Comparison of ENCODE assay signal across 20 cellular contexts in the genomic region with DNA sequence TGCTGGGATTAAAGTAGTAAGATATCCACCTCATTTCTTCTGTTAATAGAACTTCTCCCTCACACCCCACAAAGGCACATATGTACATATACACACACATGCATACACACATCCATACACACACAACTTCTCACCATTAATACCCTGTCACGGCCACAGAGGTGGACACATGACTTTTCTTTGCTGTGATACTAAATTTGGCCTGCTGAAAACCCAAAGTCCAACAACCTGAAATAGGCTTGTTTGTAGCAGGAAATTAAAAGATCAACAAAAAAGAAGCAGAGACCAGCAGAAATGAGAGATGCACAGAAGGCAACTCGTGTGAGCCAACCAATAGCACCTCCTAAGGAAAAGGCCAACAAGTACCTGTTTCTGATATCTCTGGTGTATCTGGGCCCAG.
DNase-seq lines count a peak whose midpoint lies in the region; ATAC-seq, FAIRE-seq and TF ChIP-seq lines count a peak whose summit lies in the region.
"Had no signal": no experiment of that assay in that cellular context is flagged by ENCODE, and none has a peak within 500 bp of the region (broad histone marks: within the 10 kb centered on the region; RNA-seq: fewer than 3 reads in every experiment).

No MANE protein-coding gene starts in this region.

- no peaks in the 10 kb centered on the region for H3K27me3 ChIP-seq in right lobe of liver
- H3K27me3 ChIP-seq: BE2C; BLaER1 treated with 17β-estradiol and CSF1 and Interleukin-3, amounts not matched to agents 10 nM and 100 nM had no signal

- H3K36me3 ChIP-seq in right lobe of liver, result no peaks in the 10 kb centered on the region
- H3K36me3 ChIP-seq: BE2C; BLaER1 treated with 17β-estradiol and CSF1 and Interleukin-3, amounts not matched to agents 10 nM and 100 nM had no signal

- CTCF ChIA-PET in GM10248 (lab: Yijun Ruan, JAX), result interaction anchor here (1.6 to 2.4 kb wide), 3 partner anchors 10 to 159 kb away, joined by 3 to 8 read pairs (median 6); no protein-coding TSS in a partner anchor

- peak; percentile 30 for FAIRE-seq in GM12892 (lab: Jason Lieb, UNC)
- no peak for FAIRE-seq in frontal cortex (lab: Jason Lieb, UNC)
- FAIRE-seq: A549, D721Med, GM19239, H1 had no signal

- H3K4me3 ChIP-seq in right lobe of liver, result no peak overlapping the region
- H3K4me3 ChIP-seq: A549; BLaER1 treated with 17β-estradiol and CSF1 and Interleukin-3, amounts not matched to agents 10 nM and 100 nM; GM23248 had no signal

- no peak overlapping the region for H3K27ac ChIP-seq in right lobe of liver
- H3K27ac ChIP-seq: A549; BLaER1 treated with 17β-estradiol and CSF1 and Interleukin-3, amounts not matched to agents 10 nM and 100 nM; GM23248 had no signal

- WGBS in right lobe of liver (ENCODE audit: insufficient coverage, low coverage, low lambda C conversion rate, missing lambda C conversion rate), result 42% methylated on average over 2 of the region's 2 CpGs

- POLR2A ChIA-PET in GM10248 (lab: Yijun Ruan, JAX), result no interaction called here

- H3K4me1 ChIP-seq in right lobe of liver, result no peaks in the 10 kb centered on the region
- H3K4me1 ChIP-seq: A549 had no signal

- intact Hi-C loops in right lobe of liver (cut with DNase I), result no loop called here

- DNase-seq in GM12892 (ENCODE audit: insufficient read length) (no peak), left lobe of liver (ENCODE audit: low spot score) (no peak), right lobe of liver (no peak), GM10248 (ENCODE audit: extremely low spot score) (no peak), frontal cortex (ENCODE audit: low spot score in 2 of 2) (no peak), cerebellar nuclear complex (lab: John Stamatoyannopoulos, UW) (no peak)
- DNase-seq: 8988T; ACHN; CD4-positive, alpha-beta T cell; CD8-positive, alpha-beta memory T cell; DMS 273 treated with DMSO at 0.1 percent for 48 hours; GF-D8; H7 had no signal

- ATAC-seq in left lobe of liver, result peak; percentile 61
- ATAC-seq in right lobe of liver, result peak in 3 of 4 donors; percentile 36 to 73 (median 42)

- TF ChIP-seq POLR2A in GM12892 (IDR thresholded peaks at IDR 0.05; ENCODE audit: low read depth, low read length) (no peak), right lobe of liver (IDR thresholded peaks at IDR 0.05) (no peak)

- TF ChIP-seq CTCF in right lobe of liver (IDR thresholded peaks at IDR 0.05) (no peak), GM10248 (IDR thresholded peaks at IDR 0.05; ENCODE audit: control extremely low read depth, extremely low read depth, low read depth, missing control alignments) (no peak)

- no peaks in the 10 kb centered on the region for H3K9me3 ChIP-seq in right lobe of liver
- H3K9me3 ChIP-seq: BE2C had no signal
